Comparison of ENCODE assay signal across 25 cellular contexts in genomic region chr1:18035145-18035544, GRCh38.
"Had no signal": no experiment of that assay in that cellular context is flagged by ENCODE, and none has a peak within 500 bp of the region (broad histone marks: within the 10 kb centered on the region; RNA-seq: fewer than 3 reads in every experiment).

No MANE protein-coding gene starts in this region.

- H3K9me3 ChIP-seq: colonic mucosa, esophagus muscularis mucosa, esophagus squamous epithelium, gastrocnemius medialis, gastroesophageal sphincter, heart left ventricle, heart right ventricle had no signal

- H3K9me3 Mint-ChIP-seq: dendritic cell treated with granulocyte-macrophage colony-stimulating factor and Interleukin-4, amounts not matched to agents 40 ng/mL and 50 ng/mL, for 4 days; effector memory CD8-positive, alpha-beta T cell; endodermal cell had no signal

- H3K4me3 ChIP-seq: colonic mucosa, coronary artery, dorsolateral prefrontal cortex, esophagus muscularis mucosa, esophagus squamous epithelium, gastrocnemius medialis, gastroesophageal sphincter, heart left ventricle, heart right ventricle had no signal

- H3K27ac Mint-ChIP-seq: dendritic cell treated with granulocyte-macrophage colony-stimulating factor and Interleukin-4, amounts not matched to agents 40 ng/mL and 50 ng/mL, for 4 days; effector memory CD8-positive, alpha-beta T cell; endodermal cell had no signal

- H3K4me1 Mint-ChIP-seq: endodermal cell had no signal

- DNase-seq: colonic mucosa; cortex of kidney; dermis blood vessel endothelial cell; dorsolateral prefrontal cortex; effector CD4-positive, alpha-beta T cell; effector CD8-positive, alpha-beta T cell; effector memory CD4-positive, alpha-beta T cell; effector memory CD8-positive, alpha-beta T cell; endodermal cell; erythroblast; esophagus squamous epithelium; foreskin fibroblast; foreskin keratinocyte; foreskin melanocyte; gastrocnemius medialis; glutamatergic neuron; head of caudate nucleus; heart left ventricle; heart right ventricle had no signal

- H3K27ac ChIP-seq: colonic mucosa, coronary artery, dorsolateral prefrontal cortex, epithelial cell of prostate, esophagus muscularis mucosa, esophagus squamous epithelium, foreskin keratinocyte, gastrocnemius medialis, gastroesophageal sphincter, heart left ventricle, heart right ventricle had no signal

- H3K4me3 Mint-ChIP-seq: dendritic cell treated with granulocyte-macrophage colony-stimulating factor and Interleukin-4, amounts not matched to agents 40 ng/mL and 50 ng/mL, for 4 days; effector memory CD8-positive, alpha-beta T cell; endodermal cell had no signal

- H3K27me3 ChIP-seq: colonic mucosa, foreskin keratinocyte had no signal

- H3K4me1 ChIP-seq: colonic mucosa, esophagus muscularis mucosa, esophagus squamous epithelium, foreskin keratinocyte, gastrocnemius medialis, gastroesophageal sphincter, heart left ventricle, heart right ventricle had no signal

- ATAC-seq: effector memory CD8-positive, alpha-beta T cell; esophagus mucosa; foreskin keratinocyte; gastrocnemius medialis; gastroesophageal sphincter; heart left ventricle; heart right ventricle had no signal

- H3K36me3 ChIP-seq: colonic mucosa, esophagus muscularis mucosa, esophagus squamous epithelium, gastrocnemius medialis, gastroesophageal sphincter, heart left ventricle, heart right ventricle had no signal
